In the genomic region with DNA sequence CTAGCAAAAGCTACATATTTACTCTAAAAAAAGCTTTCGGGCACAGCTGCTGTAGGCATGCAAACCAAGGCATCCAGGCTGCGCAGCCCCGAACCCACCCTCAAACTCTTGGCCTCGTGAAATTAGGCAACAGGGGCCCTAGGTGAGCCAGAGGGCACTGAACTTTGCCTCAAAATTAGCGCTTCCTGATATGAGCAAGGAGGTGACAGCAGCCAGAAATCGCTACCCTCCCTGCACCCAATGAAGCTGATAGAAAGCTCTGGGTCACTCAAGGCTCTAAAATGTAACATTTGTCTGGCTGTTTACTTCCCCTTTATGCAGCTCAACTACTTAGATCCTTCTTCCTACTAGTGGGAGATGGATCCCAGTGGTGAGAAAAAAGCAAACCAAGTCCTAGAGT, we compare ENCODE assay signal across 15 cellular contexts.
A peak's percentile ranks its signal among the peaks of the same experiment; 100 is the strongest.
DNase-seq lines count a peak whose midpoint lies in the region; ATAC-seq, FAIRE-seq and TF ChIP-seq lines count a peak whose summit lies in the region.
"Had no signal": no experiment of that assay in that cellular context is flagged by ENCODE, and none has a peak within 500 bp of the region (broad histone marks: within the 10 kb centered on the region; RNA-seq: fewer than 3 reads in every experiment).

No MANE protein-coding gene starts in this region.

- H3K79me2 ChIP-seq in OCI-LY3 (ENCODE audit: low read length) (no peaks in the 10 kb centered on the region), GM12878 (ENCODE audit: control insufficient read depth, insufficient read depth, low read length) (no peaks in the 10 kb centered on the region)

- POLR2A ChIA-PET in GM12878 (lab: Charles Lee), result no interaction called here

- no peaks in the 10 kb centered on the region for H3K27me3 Mint-ChIP-seq in IgD-negative memory B cell
- H3K27me3 Mint-ChIP-seq in mesothelial cell of epicardium (ENCODE audit: low read depth), result no peaks in the 10 kb centered on the region

- no peak for FAIRE-seq in GM12878 (lab: Jason Lieb, UNC)
- FAIRE-seq: G401.6, H1 had no signal

- peaks cover 47% of the 10 kb centered on the region for H3K4me1 ChIP-seq in OCI-LY3 (ENCODE audit: low read length)
- peaks cover 19% of the 10 kb centered on the region for H3K4me1 ChIP-seq in GM12878 (ENCODE audit: control insufficient read depth, insufficient read depth, low read length)

- CTCF ChIA-PET in GM12878 (lab: Yijun Ruan, JAX), result no interaction called here

- in situ Hi-C loops in GM12878 (cut with MboI), result no loop called here

- ATAC-seq in GM12878 (no peak), GM18520 (IDR thresholded peaks at IDR 0.05; ENCODE audit: unreplicated experiment) (no peak)

- RAD21 ChIA-PET in GM12878 (lab: Charles Lee; ENCODE audit: unreplicated experiment), result no interaction called here

- H3K9ac ChIP-seq in OCI-LY3 (ENCODE audit: low read length) (no peak overlapping the region), GM12878 (ENCODE audit: control insufficient read depth, insufficient read depth, low read length) (no peak overlapping the region)

- H3K4me1 Mint-ChIP-seq in IgD-negative memory B cell (peaks cover 31 to 43% (median 39%) of the 10 kb centered on the region in 3 donors), mesothelial cell of epicardium (peaks cover 2% of the 10 kb centered on the region)

- H3K4me2 ChIP-seq in OCI-LY3 (ENCODE audit: low read length) (peak overlapping the region; percentile 4; the same call in 1 of the 2 replicates), GM12878 (ENCODE audit: control insufficient read depth, insufficient read depth) (no peak overlapping the region)

- H3K4me3 Mint-ChIP-seq in IgD-negative memory B cell (peak overlapping the region in 1 of 4 donors; percentile 39), mesothelial cell of epicardium (no peak overlapping the region)

- TF ChIP-seq POLR2A in GM12878 (IDR thresholded peaks at IDR 0.05; ENCODE audit: low read depth, low read length), result no peak

- no peaks in the 10 kb centered on the region for H3K36me3 ChIP-seq in OCI-LY3 (replicated peaks; ENCODE audit: low read depth, low read length)
- no peaks in the 10 kb centered on the region for H3K36me3 ChIP-seq in GM12878 (ENCODE audit: control insufficient read depth in 2 of 2, insufficient read depth in 2 of 2, low read length in 1 of 2)

- H2AFZ ChIP-seq in OCI-LY3 (ENCODE audit: low read depth, low read length) (no peak overlapping the region), GM12878 (ENCODE audit: control insufficient read depth, low read depth, low read length) (peak overlapping the region; percentile 39)

- intact Hi-C loops in GM12878 (cut with micrococcal nuclease; ENCODE audit: unreplicated experiment), result no loop called here

- TF ChIP-seq CTCF in OCI-LY3 (IDR thresholded peaks at IDR 0.05; ENCODE audit: low read depth, low read length) (no peak), GM12878 (IDR thresholded peaks at IDR 0.05 in 2 of 3, conservative IDR thresholded peaks at IDR 0.05 in 1 of 3; ENCODE audit: control insufficient read depth in 2 of 3, extremely low read depth in 1 of 3, insufficient read depth in 1 of 3, low read depth in 3 of 3, low read length in 3 of 3) (no peak), mesothelial cell of epicardium (IDR thresholded peaks at IDR 0.05; ENCODE audit: unreplicated experiment) (no peak)

- H3K36me3 Mint-ChIP-seq in IgD-negative memory B cell (no peaks in the 10 kb centered on the region), mesothelial cell of epicardium (no peaks in the 10 kb centered on the region)
- H3K36me3 Mint-ChIP-seq: activated naive CD4-positive, alpha-beta T cell treated with anti-CD3 and anti-CD28 coated beads, Interleukin-2, amount 50 U/mL, for 72 hours had no signal

- no peak for TF ChIP-seq RAD21 in GM12878 (IDR thresholded peaks at IDR 0.05; ENCODE audit: insufficient read depth, low read depth, low read length)

- TF ChIP-seq EP300 in GM12878 (IDR thresholded peaks at IDR 0.05; ENCODE audit: borderline replicate concordance in 1 of 2, control insufficient read depth in 1 of 2, low read depth in 2 of 2, low read length in 2 of 2), result no peak

- no peak overlapping the region for H3K27ac ChIP-seq in OCI-LY3 (ENCODE audit: low read length)
- H3K27ac ChIP-seq in GM12878 (ENCODE audit: control insufficient read depth, insufficient read depth), result no peak overlapping the region

- WGBS in GM12878 (ENCODE audit: insufficient coverage, insufficient replicate concordance, low lambda C conversion rate, missing lambda C conversion rate), result 58% methylated on average over 6 of the region's 6 CpGs

- H3K27me3 ChIP-seq in OCI-LY3 (ENCODE audit: low read depth, low read length) (no peaks in the 10 kb centered on the region), GM12878 (replicated peaks in 1 of 2; ENCODE audit: control insufficient read depth in 2 of 2, insufficient read depth in 2 of 2, low read length in 1 of 2) (no peaks in the 10 kb centered on the region)

- SMC1A ChIA-PET in GM12878 (lab: Charles Lee; ENCODE audit: uncharacterized antibody, unreplicated experiment), result no interaction called here

- DNase-seq in GM12878 (ENCODE audit: low read depth, low spot score), result no peak
- peak; percentile 21 for DNase-seq in pons (ENCODE audit: low spot score)
- no peak for DNase-seq in stimulated activated CD4-positive, alpha-beta T cell treated with anti-CD3 and anti-CD28 coated beads, Interleukin-4, amount 100 ng/mL, for 24 hours
- no peak for DNase-seq in NCI-H1105 (lab: John Stamatoyannopoulos, UW)
- no peak for DNase-seq in mesothelial cell of epicardium (ENCODE audit: low spot score in 2 of 2, unreplicated experiment in 2 of 2)
- DNase-seq: activated CD4-positive, CD25-positive, alpha-beta regulatory T cell; central memory CD4-positive, alpha-beta T cell; NCI-H1694; NCI-H69 had no signal

- H3K4me3 ChIP-seq in OCI-LY3 (ENCODE audit: low read length) (no peak overlapping the region), GM12878 (no peak overlapping the region)

- H3K27ac Mint-ChIP-seq in IgD-negative memory B cell, result peak overlapping the region; percentile 18 to 90 (median 79)
- H3K27ac Mint-ChIP-seq in mesothelial cell of epicardium, result no peak overlapping the region

- no peaks in the 10 kb centered on the region for H3K9me3 Mint-ChIP-seq in IgD-negative memory B cell
- no peaks in the 10 kb centered on the region for H3K9me3 Mint-ChIP-seq in mesothelial cell of epicardium
- H3K9me3 Mint-ChIP-seq: activated naive CD4-positive, alpha-beta T cell treated with anti-CD3 and anti-CD28 coated beads, Interleukin-2, amount 50 U/mL, for 72 hours had no signal

- no peaks in the 10 kb centered on the region for H3K9me3 ChIP-seq in OCI-LY3 (ENCODE audit: insufficient read depth, low read length)
- H3K9me3 ChIP-seq in GM12878 (replicated peaks; ENCODE audit: control insufficient read depth, insufficient read depth, low read length), result no peaks in the 10 kb centered on the region; the same call in 1 of the 3 replicates

- BruUV-seq in GM12878 (replicated peaks; lab: Mats Ljungman, UMichigan), result no TSS peak

- no peaks in the 10 kb centered on the region for H4K20me1 ChIP-seq in OCI-LY3 (ENCODE audit: insufficient read depth, low read length)
- H4K20me1 ChIP-seq in GM12878 (ENCODE audit: control insufficient read depth, insufficient read depth), result no peaks in the 10 kb centered on the region

TF ChIP-seq in GM12878, 131 proteins besides CTCF, POLR2A, EP300 and RAD21 (continues in another document):
- TF ChIP-seq, protein P1, sequence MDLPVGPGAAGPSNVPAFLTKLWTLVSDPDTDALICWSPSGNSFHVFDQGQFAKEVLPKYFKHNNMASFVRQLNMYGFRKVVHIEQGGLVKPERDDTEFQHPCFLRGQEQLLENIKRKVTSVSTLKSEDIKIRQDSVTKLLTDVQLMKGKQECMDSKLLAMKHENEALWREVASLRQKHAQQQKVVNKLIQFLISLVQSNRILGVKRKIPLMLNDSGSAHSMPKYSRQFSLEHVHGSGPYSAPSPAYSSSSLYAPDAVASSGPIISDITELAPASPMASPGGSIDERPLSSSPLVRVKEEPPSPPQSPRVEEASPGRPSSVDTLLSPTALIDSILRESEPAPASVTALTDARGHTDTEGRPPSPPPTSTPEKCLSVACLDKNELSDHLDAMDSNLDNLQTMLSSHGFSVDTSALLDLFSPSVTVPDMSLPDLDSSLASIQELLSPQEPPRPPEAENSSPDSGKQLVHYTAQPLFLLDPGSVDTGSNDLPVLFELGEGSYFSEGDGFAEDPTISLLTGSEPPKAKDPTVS (IDR thresholded peaks at IDR 0.05; ENCODE audit: low read depth, low read length), result no peak
- TF ChIP-seq FOXM1 (IDR thresholded peaks at IDR 0.05; ENCODE audit: low read depth, low read length) (no peak), MEF2A (IDR thresholded peaks at IDR 0.05; ENCODE audit: insufficient read depth, low read depth, low read length) (no peak), TBL1XR1 (IDR thresholded peaks at IDR 0.05; ENCODE audit: low read depth, low read length) (no peak), HDAC2 (IDR thresholded peaks at IDR 0.05) (no peak), SUPT20H (IDR thresholded peaks at IDR 0.05; ENCODE audit: borderline replicate concordance, control insufficient read depth, low read depth, low read length) (no peak), SIX5 (IDR thresholded peaks at IDR 0.05; ENCODE audit: low read depth, low read length, severe bottlenecking) (no peak), RUNX3 (IDR thresholded peaks at IDR 0.05; ENCODE audit: low read length) (no peak)
- TF ChIP-seq, protein P2, sequence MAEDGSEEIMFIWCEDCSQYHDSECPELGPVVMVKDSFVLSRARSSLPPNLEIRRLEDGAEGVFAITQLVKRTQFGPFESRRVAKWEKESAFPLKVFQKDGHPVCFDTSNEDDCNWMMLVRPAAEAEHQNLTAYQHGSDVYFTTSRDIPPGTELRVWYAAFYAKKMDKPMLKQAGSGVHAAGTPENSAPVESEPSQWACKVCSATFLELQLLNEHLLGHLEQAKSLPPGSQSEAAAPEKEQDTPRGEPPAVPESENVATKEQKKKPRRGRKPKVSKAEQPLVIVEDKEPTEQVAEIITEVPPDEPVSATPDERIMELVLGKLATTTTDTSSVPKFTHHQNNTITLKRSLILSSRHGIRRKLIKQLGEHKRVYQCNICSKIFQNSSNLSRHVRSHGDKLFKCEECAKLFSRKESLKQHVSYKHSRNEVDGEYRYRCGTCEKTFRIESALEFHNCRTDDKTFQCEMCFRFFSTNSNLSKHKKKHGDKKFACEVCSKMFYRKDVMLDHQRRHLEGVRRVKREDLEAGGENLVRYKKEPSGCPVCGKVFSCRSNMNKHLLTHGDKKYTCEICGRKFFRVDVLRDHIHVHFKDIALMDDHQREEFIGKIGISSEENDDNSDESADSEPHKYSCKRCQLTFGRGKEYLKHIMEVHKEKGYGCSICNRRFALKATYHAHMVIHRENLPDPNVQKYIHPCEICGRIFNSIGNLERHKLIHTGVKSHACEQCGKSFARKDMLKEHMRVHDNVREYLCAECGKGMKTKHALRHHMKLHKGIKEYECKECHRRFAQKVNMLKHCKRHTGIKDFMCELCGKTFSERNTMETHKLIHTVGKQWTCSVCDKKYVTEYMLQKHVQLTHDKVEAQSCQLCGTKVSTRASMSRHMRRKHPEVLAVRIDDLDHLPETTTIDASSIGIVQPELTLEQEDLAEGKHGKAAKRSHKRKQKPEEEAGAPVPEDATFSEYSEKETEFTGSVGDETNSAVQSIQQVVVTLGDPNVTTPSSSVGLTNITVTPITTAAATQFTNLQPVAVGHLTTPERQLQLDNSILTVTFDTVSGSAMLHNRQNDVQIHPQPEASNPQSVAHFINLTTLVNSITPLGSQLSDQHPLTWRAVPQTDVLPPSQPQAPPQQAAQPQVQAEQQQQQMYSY (CRISPR knock-in tag; IDR thresholded peaks at IDR 0.05), result no peak
